ENCODE assay signal across 21 cellular contexts in genomic region chr11:100619484-100619883, GRCh38.
DNase-seq lines count a peak whose midpoint lies in the region; ATAC-seq and TF ChIP-seq lines count a peak whose summit lies in the region.
"Had no signal": no experiment of that assay in that cellular context is flagged by ENCODE, and none has a peak within 500 bp of the region (broad histone marks: within the 10 kb centered on the region; RNA-seq: fewer than 3 reads in every experiment).

No MANE protein-coding gene starts in this region.

- no peaks in the 10 kb centered on the region for H3K27me3 ChIP-seq in BLaER1 treated with 17β-estradiol and CSF1 and Interleukin-3, amounts not matched to agents 10 nM and 100 nM
- H3K27me3 ChIP-seq in right lobe of liver: no peaks in the 10 kb centered on the region
- no peaks in the 10 kb centered on the region for H3K27me3 ChIP-seq in upper lobe of right lung
- no peaks in the 10 kb centered on the region for H3K27me3 ChIP-seq in tibial artery
- H3K27me3 ChIP-seq: BE2C, heart right ventricle had no signal

- peaks cover 31 to 41% (median 39%) of the 10 kb centered on the region in 11 experiments for H3K9me3 ChIP-seq in BLaER1 treated with 17β-estradiol and CSF1 and Interleukin-3, amounts not matched to agents 10 nM and 100 nM (replicated peaks in 1 of 11)
- H3K9me3 ChIP-seq in right lobe of liver (no peaks in the 10 kb centered on the region), upper lobe of right lung (no peaks in the 10 kb centered on the region), tibial artery (peaks cover 3 to 22% (median 11%) of the 10 kb centered on the region in 3 donors)
- H3K9me3 ChIP-seq: HAP-1 had no signal

- peak; percentile 44 to 61 for DNase-seq in Kasumi-1 (lab: John Stamatoyannopoulos, UW)
- DNase-seq in choroid plexus epithelial cell (ENCODE audit: low read depth): peak; percentile 63
- DNase-seq in right lobe of liver: no peak
- no peak for DNase-seq in upper lobe of right lung
- DNase-seq in COLO668 (lab: John Stamatoyannopoulos, UW; ENCODE audit: unreplicated experiment): no peak
- DNase-seq in tibial artery: no peak
- DNase-seq: activated CD4-positive, alpha-beta T cell treated with anti-CD3 and anti-CD28 coated beads for 36 hours; activated T-cell treated with anti-CD3 and anti-CD28 coated beads for 4 hours; BE2C; heart right ventricle; NCI-H1092 treated with DMSO at 0.1 percent for 48 hours; NK-92 treated with Interleukin-12 subunit alpha and Interleukin-12 subunit beta, amount 100 ng/mL, for 24 hours; right cardiac atrium; SIG-M5; stimulated activated CD4-positive, alpha-beta T cell treated with anti-CD3 and anti-CD28 coated beads, Interleukin-2, amount 100 ng/mL, for 48 hours; stimulated activated CD8-positive, alpha-beta memory T cell treated with anti-CD3 and anti-CD28 coated beads, Interleukin-4, amount 100 ng/mL, for 48 hours had no signal

- 32% methylated on average over 2 of the region's 2 CpGs for WGBS in right lobe of liver (ENCODE audit: insufficient coverage, low coverage, low lambda C conversion rate, missing lambda C conversion rate)

- no peak overlapping the region for H3K4me3 ChIP-seq in BLaER1 treated with 17β-estradiol and CSF1 and Interleukin-3, amounts not matched to agents 10 nM and 100 nM
- H3K4me3 ChIP-seq in choroid plexus epithelial cell (ENCODE audit: low read depth, low read length) (no peak overlapping the region), right lobe of liver (no peak overlapping the region), upper lobe of right lung (no peak overlapping the region), tibial artery (no peak overlapping the region)
- H3K4me3 ChIP-seq: HAP-1, heart right ventricle, lung had no signal

- TF ChIP-seq CTCF in choroid plexus epithelial cell (conservative IDR thresholded peaks at IDR 0.05; ENCODE audit: low read depth, low read length): no peak
- TF ChIP-seq CTCF in right lobe of liver (IDR thresholded peaks at IDR 0.05): no peak
- TF ChIP-seq CTCF in upper lobe of right lung (IDR thresholded peaks at IDR 0.05): no peak
- no peak for TF ChIP-seq CTCF in tibial artery (IDR thresholded peaks at IDR 0.05)

- ATAC-seq in right lobe of liver (peak; percentile 42 to 73 (median 55)), upper lobe of right lung (no peak), HG02798 (IDR thresholded peaks at IDR 0.05; ENCODE audit: poor library complexity, unreplicated experiment) (no peak)
- ATAC-seq: activated CD4-positive, alpha-beta T cell treated with anti-CD3 and anti-CD28 coated beads for 36 hours; right cardiac atrium had no signal

- H3K4me2 ChIP-seq in BLaER1 treated with 17β-estradiol and CSF1 and Interleukin-3, amounts not matched to agents 10 nM and 100 nM: peak overlapping the region in 8 of 11 experiments; percentile 11 to 54 (median 27); a peak in 9 of 22 replicates

- H3K27ac ChIP-seq in BLaER1 treated with 17β-estradiol and CSF1 and Interleukin-3, amounts not matched to agents 10 nM and 100 nM: no peak overlapping the region
- H3K27ac ChIP-seq in right lobe of liver (no peak overlapping the region), upper lobe of right lung (no peak overlapping the region), tibial artery (no peak overlapping the region)
- H3K27ac ChIP-seq: epithelial cell of prostate, heart right ventricle had no signal

- intact Hi-C loops in right lobe of liver (cut with DNase I): no loop called here
- intact Hi-C loops in upper lobe of right lung (cut with DNase I): no loop called here
- intact Hi-C loops in tibial artery (cut with DNase I; ENCODE audit: low total_unique reads): no loop called here

- no peaks in the 10 kb centered on the region for H4K20me1 ChIP-seq in BLaER1 treated with 17β-estradiol and CSF1 and Interleukin-3, amounts not matched to agents 10 nM and 100 nM

- 0 out of 22 replicates have a peak overlapping the region, but pooled peaks of 1 of the 11 experiments have one; percentile 18 for H3K9ac ChIP-seq in BLaER1 treated with 17β-estradiol and CSF1 and Interleukin-3, amounts not matched to agents 10 nM and 100 nM

- H3K36me3 ChIP-seq in BLaER1 treated with 17β-estradiol and CSF1 and Interleukin-3, amounts not matched to agents 10 nM and 100 nM: no peaks in the 10 kb centered on the region
- H3K36me3 ChIP-seq in right lobe of liver: no peaks in the 10 kb centered on the region
- H3K36me3 ChIP-seq in upper lobe of right lung: no peaks in the 10 kb centered on the region
- H3K36me3 ChIP-seq in tibial artery: no peaks in the 10 kb centered on the region
- H3K36me3 ChIP-seq: BE2C, HAP-1, heart right ventricle had no signal

- peaks cover 0 to 14% (median 7%) of the 10 kb centered on the region in 10 experiments; a peak in 12 of 20 replicates for H3K4me1 ChIP-seq in BLaER1 treated with 17β-estradiol and CSF1 and Interleukin-3, amounts not matched to agents 10 nM and 100 nM
- H3K4me1 ChIP-seq in right lobe of liver (peaks cover 0 to 13% (median 0%) of the 10 kb centered on the region in 4 donors), upper lobe of right lung (no peaks in the 10 kb centered on the region), tibial artery (no peaks in the 10 kb centered on the region)
- H3K4me1 ChIP-seq: BE2C, HAP-1 had no signal

- TF ChIP-seq POLR2A in right lobe of liver (IDR thresholded peaks at IDR 0.05): no peak

Comparison
In these comparisons a context has a peak if more than half of its experiments do, and no peak if none do; other contexts are left out.
1. DNase-seq: peak in Kasumi-1 (2 of 2) and choroid plexus epithelial cell (single experiment); none in right lobe of liver (0 of 3), upper lobe of right lung (single experiment), COLO668 (single experiment) and tibial artery (0 of 2).
2. ATAC-seq: peak in right lobe of liver (4 of 4); none in upper lobe of right lung (single experiment) and HG02798 (single experiment).